8 cellular contexts compared by ENCODE assay signal in the genomic region with DNA sequence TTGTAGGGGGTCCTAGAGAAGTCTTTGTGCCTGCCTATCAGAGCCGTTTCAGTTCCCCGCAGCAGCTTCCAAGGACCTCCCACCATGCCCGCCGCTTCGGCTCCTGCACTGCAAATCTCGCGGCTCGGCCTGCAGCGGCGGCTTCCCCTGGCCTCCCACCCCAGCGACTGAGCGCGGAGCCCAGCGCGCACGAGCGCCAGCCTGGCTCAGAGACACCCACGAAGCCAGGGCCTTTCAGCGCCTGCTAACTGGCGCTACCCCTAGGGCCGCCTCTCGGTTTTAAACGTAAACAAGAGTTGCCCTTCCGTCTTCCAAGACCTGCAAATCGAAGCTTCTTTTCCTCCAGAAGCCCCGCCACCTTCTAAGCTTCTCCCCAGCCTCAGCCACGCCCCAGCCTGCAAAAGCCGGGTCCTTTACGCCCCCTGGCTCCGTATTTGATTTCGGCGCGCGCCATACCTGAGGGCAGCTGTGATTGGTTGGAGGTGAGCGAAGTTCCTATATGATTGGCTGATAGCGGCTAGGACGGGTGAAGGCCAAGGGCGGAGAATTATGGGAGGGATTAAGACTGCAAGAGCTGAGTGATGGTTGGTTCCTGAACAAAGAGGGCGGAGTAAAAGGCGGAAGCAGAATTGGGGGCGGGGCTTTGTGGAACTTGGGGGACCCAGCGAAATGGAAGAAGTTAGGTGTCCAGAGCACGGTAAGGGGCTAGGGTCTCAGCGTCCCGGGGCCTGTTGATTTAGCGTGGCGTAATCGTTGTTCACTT. TPM values are rescaled to one million over a fixed set of nuclear protein-coding genes. Genes with fewer than 3 reads are reported as not detected.
DNase-seq lines count a peak whose midpoint lies in the region; ATAC-seq and TF ChIP-seq lines count a peak whose summit lies in the region.

A gene (plus strand): TSS at position 649 of the 763 bp plus-strand sequence. CDS start 21 bp downstream, at position 670.

- peaks cover 2% of the 10 kb centered on the region for H3K79me2 ChIP-seq in mesendoderm (ENCODE audit: control insufficient read depth, insufficient read depth, low read length)

- H3K4me3 ChIP-seq in endodermal cell (ENCODE audit: low read length): peak within 1 kb of the TSS; percentile 93
- H3K4me3 ChIP-seq in mesendoderm (ENCODE audit: low read length): peak within 1 kb of the TSS; percentile 84

- peaks cover 1% of the 10 kb centered on the region for H3K79me1 ChIP-seq in mesendoderm (ENCODE audit: low read length)

- peak within 1 kb of the TSS; percentile 86 for H3K56ac ChIP-seq in mesendoderm (ENCODE audit: low read length)

- peak within 1 kb of the TSS; percentile 89 for H3K4me2 ChIP-seq in mesendoderm (ENCODE audit: low read length)

- H3K4ac ChIP-seq in mesendoderm (ENCODE audit: low read depth, low read length): no peak within 1 kb of the TSS

- H3K27ac ChIP-seq in endodermal cell (ENCODE audit: low read depth, low read length) (peak within 1 kb of the TSS; percentile 89), mesendoderm (ENCODE audit: low read depth, low read length) (peak within 1 kb of the TSS; percentile 96)

- H3K27ac Mint-ChIP-seq in endodermal cell: no peak within 1 kb of the TSS

- H2BK120ac ChIP-seq in mesendoderm (ENCODE audit: low read depth, low read length): no peak within 1 kb of the TSS

- no peak within 1 kb of the TSS for H4K8ac ChIP-seq in mesendoderm (ENCODE audit: low read depth, low read length)

- no peak within 1 kb of the TSS for H2AK5ac ChIP-seq in mesendoderm (ENCODE audit: low read length)

- H3K4me3 Mint-ChIP-seq in endodermal cell: no peak within 1 kb of the TSS

- no peaks in the 10 kb centered on the region for H3K9me3 ChIP-seq in endodermal cell (ENCODE audit: control insufficient read depth, low read length)

- DNase-seq in COR-L47 (lab: John Stamatoyannopoulos, UW) (peak; percentile 97), HT1080 (ENCODE audit: low read depth) (peak; percentile 99), NOMO-1 (lab: John Stamatoyannopoulos, UW; ENCODE audit: unreplicated experiment in 2 of 2) (peak; percentile 100), endodermal cell (peak; percentile 99), mesendoderm (peak; percentile 100)
- DNase-seq in stimulated activated CD8-positive, alpha-beta memory T cell treated with anti-CD3 and anti-CD28 coated beads, Interleukin-12 subunit alpha, Interleukin-12 subunit beta, amount 100 ng/mL, for 4 hours (ENCODE audit: low read depth): peak; percentile 85

- no peak within 1 kb of the TSS for H4K5ac ChIP-seq in mesendoderm (ENCODE audit: low read length)

- CTCF ChIA-PET in activated CD8-positive, alpha-beta memory T cell treated with anti-CD3 and anti-CD28 coated beads for 36 hours (lab: Charles Lee): interaction anchor here (0.8 to 2.4 kb wide), 14 partner anchors 9 to 464 kb away, joined by 3 to 10 read pairs (median 4); no protein-coding TSS in a partner anchor

- H3K27me3 Mint-ChIP-seq in endodermal cell (ENCODE audit: insufficient read depth): no peaks in the 10 kb centered on the region

- POLR2A ChIA-PET in activated CD8-positive, alpha-beta memory T cell treated with anti-CD3 and anti-CD28 coated beads for 36 hours (lab: Charles Lee): interaction anchor here (0.6 to 2.2 kb wide), 17 partner anchors 12 to 553 kb away, joined by 3 to 23 read pairs (median 4); a partner anchor contains a TSS

- H3K4me1 Mint-ChIP-seq in endodermal cell: peaks cover 13% of the 10 kb centered on the region

- no peak within 1 kb of the TSS for H2BK15ac ChIP-seq in mesendoderm (replicated peaks; ENCODE audit: low read depth)

- H3K18ac ChIP-seq in mesendoderm (ENCODE audit: low read length): peak within 1 kb of the TSS; percentile 33

- H3K9me3 Mint-ChIP-seq in endodermal cell: no peaks in the 10 kb centered on the region

- H3K9ac ChIP-seq in endodermal cell (ENCODE audit: extremely low read depth, low read length, poor library complexity, severe bottlenecking) (peak within 1 kb of the TSS; percentile 90), mesendoderm (ENCODE audit: low read length) (peak within 1 kb of the TSS; percentile 81)

- peak; percentile 54 for TF ChIP-seq CTCF in endodermal cell (conservative IDR thresholded peaks at IDR 0.05)

- H3K4me1 ChIP-seq in endodermal cell (ENCODE audit: control insufficient read depth, insufficient read depth, low read length) (no peaks in the 10 kb centered on the region), mesendoderm (ENCODE audit: control insufficient read depth, low read depth, low read length) (no peaks in the 10 kb centered on the region)

- peak within 1 kb of the TSS; percentile 78 for H2BK5ac ChIP-seq in mesendoderm (ENCODE audit: low read length)

- H3K23ac ChIP-seq in mesendoderm (ENCODE audit: low read length): peak within 1 kb of the TSS; percentile 94

- H3K36me3 Mint-ChIP-seq in endodermal cell (ENCODE audit: low read depth): peaks cover 17% of the 10 kb centered on the region

- H3K36me3 ChIP-seq in endodermal cell (ENCODE audit: control insufficient read depth, insufficient read depth, low read length): peaks cover 22% of the 10 kb centered on the region
- H3K36me3 ChIP-seq in mesendoderm (ENCODE audit: control insufficient read depth, insufficient read depth, low read length): no peaks in the 10 kb centered on the region

- ATAC-seq in GM21367 (IDR thresholded peaks at IDR 0.05; ENCODE audit: unreplicated experiment): peak; percentile 93

- H3K27me3 ChIP-seq in endodermal cell (ENCODE audit: control insufficient read depth, insufficient read depth, low read length, poor library complexity, severe bottlenecking) (no peaks in the 10 kb centered on the region), mesendoderm (ENCODE audit: insufficient read depth, low read length, poor library complexity) (no peaks in the 10 kb centered on the region)

- WGBS in endodermal cell (ENCODE audit: insufficient coverage in 1 of 2, insufficient read length in 1 of 2), 2 experiments: 0% methylated on average over 24 to 48 of the region's 48 CpGs
- no CpG with 5 or more reads among the region's 48 CpGs for WGBS in mesendoderm (ENCODE audit: extremely low coverage, insufficient coverage, low lambda C conversion rate)

RNA-seq across cellular contexts. Expression of the gene that starts here (rescaled TPM):
- 24.0 and 25.0 TPM in 2 replicates for total RNA-seq in HT1080 (2014; rRNA removed; shearing (Covaris generic))
- 10.4 and 11.2 TPM in 2 replicates for polyA plus RNA-seq in HT1080 (2015; cell fraction: cytosol; rRNA removed)
- 58.4 and 63.7 TPM in 2 replicates for polyA plus RNA-seq in HT1080 (2015; cell fraction: nucleus; rRNA removed)
- total RNA-seq in activated CD8-positive, alpha-beta memory T cell treated with anti-CD3 and anti-CD28 coated beads for 36 hours: 10 to 100 TPM; 96.6 to 96.7 TPM
- total RNA-seq in endodermal cell: 10 to 100 TPM; 70.9 to 71.9 TPM
- polyA plus RNA-seq in endodermal cell (2013, experiment 1 of 2): 26.0 TPM
- polyA plus RNA-seq in endodermal cell (2013, experiment 2 of 2): 25.5 TPM
- polyA plus RNA-seq in mesendoderm (2013, experiment 1 of 2): 39.3 TPM
- 35.5 TPM for polyA plus RNA-seq in mesendoderm (2013, experiment 2 of 2)

Comparison
In these comparisons a context has a peak if more than half of its experiments do, and no peak if none do; other contexts are left out.
1. Peak in every context shown above with its lines: DNase-seq, ATAC-seq, H3K4me3 ChIP-seq and H3K27ac ChIP-seq.